ENCODE assay signal across 1 cellular context in the genomic region with DNA sequence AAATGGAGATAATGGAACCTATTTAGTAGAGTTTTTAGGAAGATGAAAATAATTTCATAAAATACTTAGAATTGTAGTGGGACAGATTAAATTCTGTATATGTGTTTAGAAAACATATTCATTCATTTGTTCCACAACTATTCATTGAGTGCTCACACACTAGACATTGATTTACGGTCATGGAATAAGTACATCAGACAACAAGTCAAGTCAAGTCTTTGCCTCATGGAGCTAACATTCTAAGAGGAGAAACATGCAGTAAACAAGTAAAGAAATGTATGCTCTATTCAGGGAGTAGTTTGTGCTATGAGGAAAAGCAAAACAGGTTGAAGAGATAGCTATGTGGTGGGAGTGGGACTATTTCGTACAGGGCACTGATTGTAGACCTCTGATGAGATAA.
TF ChIP-seq lines count a peak whose summit lies in the region.

No MANE protein-coding gene starts in this region.

TF ChIP-seq in WTC11, 78 proteins besides CTCF, POLR2A, EP300 and RAD21 (continued from another document):
- TF ChIP-seq ZNF425 (CRISPR knock-in tag; conservative IDR thresholded peaks at IDR 0.05) (no peak), NR2C2 (CRISPR knock-in tag; IDR thresholded peaks at IDR 0.05) (no peak), USF2 (CRISPR knock-in tag; IDR thresholded peaks at IDR 0.05) (no peak)
- TF ChIP-seq, protein P1, sequence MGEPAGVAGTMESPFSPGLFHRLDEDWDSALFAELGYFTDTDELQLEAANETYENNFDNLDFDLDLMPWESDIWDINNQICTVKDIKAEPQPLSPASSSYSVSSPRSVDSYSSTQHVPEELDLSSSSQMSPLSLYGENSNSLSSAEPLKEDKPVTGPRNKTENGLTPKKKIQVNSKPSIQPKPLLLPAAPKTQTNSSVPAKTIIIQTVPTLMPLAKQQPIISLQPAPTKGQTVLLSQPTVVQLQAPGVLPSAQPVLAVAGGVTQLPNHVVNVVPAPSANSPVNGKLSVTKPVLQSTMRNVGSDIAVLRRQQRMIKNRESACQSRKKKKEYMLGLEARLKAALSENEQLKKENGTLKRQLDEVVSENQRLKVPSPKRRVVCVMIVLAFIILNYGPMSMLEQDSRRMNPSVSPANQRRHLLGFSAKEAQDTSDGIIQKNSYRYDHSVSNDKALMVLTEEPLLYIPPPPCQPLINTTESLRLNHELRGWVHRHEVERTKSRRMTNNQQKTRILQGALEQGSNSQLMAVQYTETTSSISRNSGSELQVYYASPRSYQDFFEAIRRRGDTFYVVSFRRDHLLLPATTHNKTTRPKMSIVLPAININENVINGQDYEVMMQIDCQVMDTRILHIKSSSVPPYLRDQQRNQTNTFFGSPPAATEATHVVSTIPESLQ (CRISPR knock-in tag; IDR thresholded peaks at IDR 0.05): no peak
